In the genomic region with DNA sequence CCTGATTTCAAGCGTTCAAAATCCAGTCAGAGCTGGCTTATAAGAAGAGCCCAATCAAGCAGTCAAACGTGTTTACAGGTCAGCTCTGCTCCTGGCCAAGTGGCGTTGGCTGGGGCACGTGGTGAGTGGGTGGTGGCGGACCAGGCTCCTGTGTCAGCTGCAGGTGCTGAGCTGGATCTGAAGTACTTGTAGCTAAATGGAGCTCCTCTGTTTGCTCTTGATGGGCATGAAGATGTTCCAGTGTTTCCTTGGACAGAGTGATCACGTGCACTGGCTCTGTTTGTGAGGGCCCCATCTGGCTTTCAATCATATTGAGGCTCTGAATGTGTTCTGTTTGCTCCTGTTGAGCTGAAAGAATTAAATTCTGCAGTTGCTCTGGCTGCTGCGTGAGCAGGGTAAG, we compare ENCODE assay signal across 11 cellular contexts. TPM values are rescaled to one million over a fixed set of nuclear protein-coding genes. Genes with fewer than 3 reads are reported as not detected.
DNase-seq lines count a peak whose midpoint lies in the region; ATAC-seq and TF ChIP-seq lines count a peak whose summit lies in the region.
"Had no signal": no experiment of that assay in that cellular context is flagged by ENCODE, and none has a peak within 500 bp of the region (broad histone marks: within the 10 kb centered on the region; RNA-seq: fewer than 3 reads in every experiment).

No MANE protein-coding gene starts in this region.

- H3K9me3 Mint-ChIP-seq in CD8-positive, alpha-beta memory T cell = no peaks in the 10 kb centered on the region
- H3K9me3 Mint-ChIP-seq: GM23338 had no signal

- peaks cover 27 to 70% (median 61%) of the 10 kb centered on the region in 3 donors for H3K4me1 Mint-ChIP-seq in CD8-positive, alpha-beta memory T cell
- H3K4me1 Mint-ChIP-seq: GM23338 had no signal

- no peak overlapping the region for H3K4me3 Mint-ChIP-seq in CD8-positive, alpha-beta memory T cell
- H3K4me3 Mint-ChIP-seq: GM23338 had no signal

- no peak overlapping the region for H3K9ac ChIP-seq in mucosa of rectum (ENCODE audit: low read depth in 1 of 2, low read length in 2 of 2)

- H3K27me3 Mint-ChIP-seq in CD8-positive, alpha-beta memory T cell = no peaks in the 10 kb centered on the region

- peak overlapping the region in 4 of 8 donors; percentile 21 to 73 (median 60) for H3K27ac Mint-ChIP-seq in CD8-positive, alpha-beta memory T cell
- H3K27ac Mint-ChIP-seq: GM23338 had no signal

- H3K27me3 ChIP-seq in mucosa of rectum (ENCODE audit: control insufficient read depth in 2 of 2, insufficient read depth in 2 of 2, low read length in 2 of 2) = no peaks in the 10 kb centered on the region
- H3K27me3 ChIP-seq in WERI-Rb-1 (ENCODE audit: insufficient read depth, low read depth, severe bottlenecking) = no peaks in the 10 kb centered on the region
- H3K27me3 ChIP-seq in CD8-positive, alpha-beta memory T cell (ENCODE audit: insufficient read depth, low read length, poor library complexity, severe bottlenecking) = no peaks in the 10 kb centered on the region

- H3K4me3 ChIP-seq in mucosa of rectum (ENCODE audit: low read length in 2 of 2) = peak overlapping the region in 1 of 2 donors; percentile 26
- no peak overlapping the region for H3K4me3 ChIP-seq in WERI-Rb-1 (ENCODE audit: low read depth, low read length)
- H3K4me3 ChIP-seq in CD8-positive, alpha-beta memory T cell (ENCODE audit: low read length) = no peak overlapping the region
- H3K4me3 ChIP-seq: GM23338 had no signal

- TF ChIP-seq CTCF in WERI-Rb-1 (IDR thresholded peaks at IDR 0.05; ENCODE audit: low read depth, low read length) = no peak

- H3K27ac ChIP-seq in cingulate gyrus (ENCODE audit: low read depth, low read length) (peak overlapping the region; percentile 91), mucosa of rectum (ENCODE audit: low read depth in 2 of 2, low read length in 2 of 2) (peak overlapping the region; percentile 73 to 76), WERI-Rb-1 (no peak overlapping the region)
- H3K27ac ChIP-seq in CD8-positive, alpha-beta memory T cell (ENCODE audit: low read depth, low read length) = no peak overlapping the region

- peaks cover 35 to 46% of the 10 kb centered on the region in 2 donors for H3K36me3 ChIP-seq in mucosa of rectum (ENCODE audit: control insufficient read depth in 2 of 2, insufficient read depth in 2 of 2, low read length in 2 of 2)
- peaks cover 61% of the 10 kb centered on the region for H3K36me3 ChIP-seq in WERI-Rb-1
- peaks cover 32% of the 10 kb centered on the region for H3K36me3 ChIP-seq in CD8-positive, alpha-beta memory T cell (ENCODE audit: insufficient read depth, low read length)

- DNase-seq in DMS153 treated with DMSO at 0.1 percent for 48 hours (lab: John Stamatoyannopoulos, UW; ENCODE audit: unreplicated experiment) (peak; percentile 93), NCI-H2029 treated with DMSO at 0.1 percent for 48 hours (lab: John Stamatoyannopoulos, UW) (peak; percentile 99), WERI-Rb-1 (no peak)
- DNase-seq in CD8-positive, alpha-beta memory T cell = no peak
- DNase-seq: OCI-M1 had no signal

- H3K9me3 ChIP-seq in mucosa of rectum (ENCODE audit: control insufficient read depth in 2 of 2, low read length in 2 of 2) = no peaks in the 10 kb centered on the region
- H3K9me3 ChIP-seq in WERI-Rb-1 (ENCODE audit: severe bottlenecking) = no peaks in the 10 kb centered on the region
- no peaks in the 10 kb centered on the region for H3K9me3 ChIP-seq in CD8-positive, alpha-beta memory T cell (ENCODE audit: low read length)

- POLR2A ChIA-PET in CD8-positive, alpha-beta memory T cell (lab: Charles Lee) = no interaction called here

- peaks cover 10 to 17% of the 10 kb centered on the region in 2 donors for H3K4me1 ChIP-seq in mucosa of rectum (ENCODE audit: control insufficient read depth in 2 of 2, insufficient read depth in 2 of 2, low read length in 2 of 2)
- H3K4me1 ChIP-seq in CD8-positive, alpha-beta memory T cell (ENCODE audit: insufficient read depth, low read length) = peaks cover 6% of the 10 kb centered on the region

- H3K36me3 Mint-ChIP-seq in CD8-positive, alpha-beta memory T cell = peaks cover 20 to 90% (median 43%) of the 10 kb centered on the region in 3 donors

- ATAC-seq in HG02938 (IDR thresholded peaks at IDR 0.05; ENCODE audit: unreplicated experiment) (no peak), HG02852 (IDR thresholded peaks at IDR 0.05; ENCODE audit: unreplicated experiment) (no peak)
- ATAC-seq: activated CD4-positive, CD25-positive, alpha-beta regulatory T cell treated with anti-CD3 and anti-CD28 coated beads, Interleukin-2, amount 50 U/mL, for 24 hours; GM23338 had no signal

- CTCF ChIA-PET in CD8-positive, alpha-beta memory T cell (lab: Charles Lee) = interaction anchor here (1.1 to 1.8 kb wide), 2 partner anchors 11 to 16 kb away, joined by 4 to 8 read pairs; partner anchors contain the start of gene MICAL1

RNA-seq across cellular contexts. Expression of gene MICAL1, which starts 10.2 kb away (rescaled TPM):
- 10 to 100 TPM; 33.2 to 34.7 TPM for total RNA-seq in CD8-positive, alpha-beta memory T cell
- 18.8 TPM for polyA plus RNA-seq in CD8-positive, alpha-beta memory T cell

RNA-seq across cellular contexts. Expression of gene ZBTB24, which starts 17.2 kb away (rescaled TPM):
- 10 to 100 TPM; 19.5 to 19.9 TPM for total RNA-seq in CD8-positive, alpha-beta memory T cell
- polyA plus RNA-seq in CD8-positive, alpha-beta memory T cell = 7.5 TPM

RNA-seq across cellular contexts. Expression of gene SMPD2, which starts 25.2 kb away (rescaled TPM):
- total RNA-seq in CD8-positive, alpha-beta memory T cell = 10 to 100 TPM; 15.1 to 15.8 TPM
- 9.4 TPM for polyA plus RNA-seq in CD8-positive, alpha-beta memory T cell

RNA-seq across cellular contexts. Expression of gene PPIL6, which starts 25.3 kb away (rescaled TPM):
- under 1 TPM in 1 of 2 experiments, not detected in 1; 0.13 TPM for total RNA-seq in CD8-positive, alpha-beta memory T cell
- polyA plus RNA-seq in CD8-positive, alpha-beta memory T cell = 0.46 TPM

Comparison
In these comparisons a context has a peak if more than half of its experiments do, and no peak if none do; other contexts are left out.
1. DNase-seq: peak in DMS153 treated with DMSO at 0.1 percent for 48 hours (single experiment) and NCI-H2029 treated with DMSO at 0.1 percent for 48 hours (single experiment); none in WERI-Rb-1 (single experiment) and CD8-positive, alpha-beta memory T cell (0 of 5).
2. H3K27ac ChIP-seq: peak in cingulate gyrus (single experiment) and mucosa of rectum (2 of 2); none in WERI-Rb-1 (single experiment) and CD8-positive, alpha-beta memory T cell (single experiment).